Comparison of ENCODE assay signal across 1 cellular context in the genomic region with DNA sequence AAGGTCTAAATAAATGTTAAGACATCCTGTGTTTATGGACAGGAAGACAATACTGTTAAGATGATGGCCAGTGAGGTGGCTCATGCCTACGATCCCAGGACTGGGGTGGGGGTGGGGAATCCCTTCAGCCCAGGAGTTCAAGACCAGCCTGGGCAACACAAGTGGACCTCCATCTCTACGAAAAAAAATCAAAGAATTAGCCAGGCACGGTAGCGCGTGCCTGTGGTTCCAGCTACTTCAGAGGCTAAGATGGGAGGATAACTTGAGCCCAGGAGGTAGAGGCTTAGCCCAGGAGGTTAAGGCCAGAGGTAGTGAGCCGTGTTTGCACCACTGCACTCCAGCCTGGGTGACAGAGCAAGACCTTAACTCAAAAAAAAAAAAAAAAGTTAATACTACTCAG.
TF ChIP-seq lines count a peak whose summit lies in the region.

No MANE protein-coding gene starts in this region.

TF ChIP-seq in GM23338, 12 proteins besides CTCF, POLR2A, EP300 and RAD21 (continued from another document):
- TF ChIP-seq, protein P1, sequence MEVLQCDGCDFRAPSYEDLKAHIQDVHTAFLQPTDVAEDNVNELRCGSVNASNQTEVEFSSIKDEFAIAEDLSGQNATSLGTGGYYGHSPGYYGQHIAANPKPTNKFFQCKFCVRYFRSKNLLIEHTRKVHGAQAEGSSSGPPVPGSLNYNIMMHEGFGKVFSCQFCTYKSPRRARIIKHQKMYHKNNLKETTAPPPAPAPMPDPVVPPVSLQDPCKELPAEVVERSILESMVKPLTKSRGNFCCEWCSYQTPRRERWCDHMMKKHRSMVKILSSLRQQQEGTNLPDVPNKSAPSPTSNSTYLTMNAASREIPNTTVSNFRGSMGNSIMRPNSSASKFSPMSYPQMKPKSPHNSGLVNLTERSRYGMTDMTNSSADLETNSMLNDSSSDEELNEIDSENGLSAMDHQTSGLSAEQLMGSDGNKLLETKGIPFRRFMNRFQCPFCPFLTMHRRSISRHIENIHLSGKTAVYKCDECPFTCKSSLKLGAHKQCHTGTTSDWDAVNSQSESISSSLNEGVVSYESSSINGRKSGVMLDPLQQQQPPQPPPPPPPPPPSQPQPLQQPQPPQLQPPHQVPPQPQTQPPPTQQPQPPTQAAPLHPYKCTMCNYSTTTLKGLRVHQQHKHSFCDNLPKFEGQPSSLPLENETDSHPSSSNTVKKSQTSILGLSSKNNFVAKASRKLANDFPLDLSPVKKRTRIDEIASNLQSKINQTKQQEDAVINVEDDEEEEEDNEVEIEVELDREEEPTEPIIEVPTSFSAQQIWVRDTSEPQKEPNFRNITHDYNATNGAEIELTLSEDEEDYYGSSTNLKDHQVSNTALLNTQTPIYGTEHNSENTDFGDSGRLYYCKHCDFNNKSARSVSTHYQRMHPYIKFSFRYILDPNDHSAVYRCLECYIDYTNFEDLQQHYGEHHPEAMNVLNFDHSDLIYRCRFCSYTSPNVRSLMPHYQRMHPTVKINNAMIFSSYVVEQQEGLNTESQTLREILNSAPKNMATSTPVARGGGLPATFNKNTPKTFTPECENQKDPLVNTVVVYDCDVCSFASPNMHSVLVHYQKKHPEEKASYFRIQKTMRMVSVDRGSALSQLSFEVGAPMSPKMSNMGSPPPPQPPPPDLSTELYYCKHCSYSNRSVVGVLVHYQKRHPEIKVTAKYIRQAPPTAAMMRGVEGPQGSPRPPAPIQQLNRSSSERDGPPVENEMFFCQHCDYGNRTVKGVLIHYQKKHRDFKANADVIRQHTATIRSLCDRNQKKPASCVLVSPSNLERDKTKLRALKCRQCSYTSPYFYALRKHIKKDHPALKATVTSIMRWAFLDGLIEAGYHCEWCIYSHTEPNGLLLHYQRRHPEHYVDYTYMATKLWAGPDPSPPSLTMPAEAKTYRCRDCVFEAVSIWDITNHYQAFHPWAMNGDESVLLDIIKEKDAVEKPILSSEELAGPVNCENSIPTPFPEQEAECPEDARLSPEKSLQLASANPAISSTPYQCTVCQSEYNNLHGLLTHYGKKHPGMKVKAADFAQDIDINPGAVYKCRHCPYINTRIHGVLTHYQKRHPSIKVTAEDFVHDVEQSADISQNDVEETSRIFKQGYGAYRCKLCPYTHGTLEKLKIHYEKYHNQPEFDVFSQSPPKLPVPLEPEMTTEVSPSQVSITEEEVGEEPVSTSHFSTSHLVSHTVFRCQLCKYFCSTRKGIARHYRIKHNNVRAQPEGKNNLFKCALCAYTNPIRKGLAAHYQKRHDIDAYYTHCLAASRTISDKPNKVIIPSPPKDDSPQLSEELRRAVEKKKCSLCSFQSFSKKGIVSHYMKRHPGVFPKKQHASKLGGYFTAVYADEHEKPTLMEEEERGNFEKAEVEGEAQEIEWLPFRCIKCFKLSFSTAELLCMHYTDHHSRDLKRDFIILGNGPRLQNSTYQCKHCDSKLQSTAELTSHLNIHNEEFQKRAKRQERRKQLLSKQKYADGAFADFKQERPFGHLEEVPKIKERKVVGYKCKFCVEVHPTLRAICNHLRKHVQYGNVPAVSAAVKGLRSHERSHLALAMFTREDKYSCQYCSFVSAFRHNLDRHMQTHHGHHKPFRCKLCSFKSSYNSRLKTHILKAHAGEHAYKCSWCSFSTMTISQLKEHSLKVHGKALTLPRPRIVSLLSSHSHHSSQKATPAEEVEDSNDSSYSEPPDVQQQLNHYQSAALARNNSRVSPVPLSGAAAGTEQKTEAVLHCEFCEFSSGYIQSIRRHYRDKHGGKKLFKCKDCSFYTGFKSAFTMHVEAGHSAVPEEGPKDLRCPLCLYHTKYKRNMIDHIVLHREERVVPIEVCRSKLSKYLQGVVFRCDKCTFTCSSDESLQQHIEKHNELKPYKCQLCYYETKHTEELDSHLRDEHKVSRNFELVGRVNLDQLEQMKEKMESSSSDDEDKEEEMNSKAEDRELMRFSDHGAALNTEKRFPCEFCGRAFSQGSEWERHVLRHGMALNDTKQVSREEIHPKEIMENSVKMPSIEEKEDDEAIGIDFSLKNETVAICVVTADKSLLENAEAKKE (CRISPR knock-in tag; IDR thresholded peaks at IDR 0.05): no peak
- TF ChIP-seq, protein P2, sequence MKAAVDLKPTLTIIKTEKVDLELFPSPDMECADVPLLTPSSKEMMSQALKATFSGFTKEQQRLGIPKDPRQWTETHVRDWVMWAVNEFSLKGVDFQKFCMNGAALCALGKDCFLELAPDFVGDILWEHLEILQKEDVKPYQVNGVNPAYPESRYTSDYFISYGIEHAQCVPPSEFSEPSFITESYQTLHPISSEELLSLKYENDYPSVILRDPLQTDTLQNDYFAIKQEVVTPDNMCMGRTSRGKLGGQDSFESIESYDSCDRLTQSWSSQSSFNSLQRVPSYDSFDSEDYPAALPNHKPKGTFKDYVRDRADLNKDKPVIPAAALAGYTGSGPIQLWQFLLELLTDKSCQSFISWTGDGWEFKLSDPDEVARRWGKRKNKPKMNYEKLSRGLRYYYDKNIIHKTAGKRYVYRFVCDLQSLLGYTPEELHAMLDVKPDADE (IDR thresholded peaks at IDR 0.05): no peak
- TF ChIP-seq STAT1 (IDR thresholded peaks at IDR 0.05; ENCODE audit: unreplicated experiment): no peak
- TF ChIP-seq ZNF331 (CRISPR knock-in tag; IDR thresholded peaks at IDR 0.05; ENCODE audit: low read depth): no peak
- no peak for TF ChIP-seq JUNB (IDR thresholded peaks at IDR 0.05; ENCODE audit: unreplicated experiment)
- TF ChIP-seq NANOG (IDR thresholded peaks at IDR 0.05; ENCODE audit: borderline replicate concordance): no peak
- TF ChIP-seq CREB1 (CRISPR knock-in tag; IDR thresholded peaks at IDR 0.05; ENCODE audit: low read depth): no peak
- TF ChIP-seq POLR2AphosphoS5 (IDR thresholded peaks at IDR 0.05; ENCODE audit: low read depth): no peak
- TF ChIP-seq EZH2phosphoT487 (IDR thresholded peaks at IDR 0.05; ENCODE audit: unreplicated experiment): no peak
- TF ChIP-seq, protein P3, sequence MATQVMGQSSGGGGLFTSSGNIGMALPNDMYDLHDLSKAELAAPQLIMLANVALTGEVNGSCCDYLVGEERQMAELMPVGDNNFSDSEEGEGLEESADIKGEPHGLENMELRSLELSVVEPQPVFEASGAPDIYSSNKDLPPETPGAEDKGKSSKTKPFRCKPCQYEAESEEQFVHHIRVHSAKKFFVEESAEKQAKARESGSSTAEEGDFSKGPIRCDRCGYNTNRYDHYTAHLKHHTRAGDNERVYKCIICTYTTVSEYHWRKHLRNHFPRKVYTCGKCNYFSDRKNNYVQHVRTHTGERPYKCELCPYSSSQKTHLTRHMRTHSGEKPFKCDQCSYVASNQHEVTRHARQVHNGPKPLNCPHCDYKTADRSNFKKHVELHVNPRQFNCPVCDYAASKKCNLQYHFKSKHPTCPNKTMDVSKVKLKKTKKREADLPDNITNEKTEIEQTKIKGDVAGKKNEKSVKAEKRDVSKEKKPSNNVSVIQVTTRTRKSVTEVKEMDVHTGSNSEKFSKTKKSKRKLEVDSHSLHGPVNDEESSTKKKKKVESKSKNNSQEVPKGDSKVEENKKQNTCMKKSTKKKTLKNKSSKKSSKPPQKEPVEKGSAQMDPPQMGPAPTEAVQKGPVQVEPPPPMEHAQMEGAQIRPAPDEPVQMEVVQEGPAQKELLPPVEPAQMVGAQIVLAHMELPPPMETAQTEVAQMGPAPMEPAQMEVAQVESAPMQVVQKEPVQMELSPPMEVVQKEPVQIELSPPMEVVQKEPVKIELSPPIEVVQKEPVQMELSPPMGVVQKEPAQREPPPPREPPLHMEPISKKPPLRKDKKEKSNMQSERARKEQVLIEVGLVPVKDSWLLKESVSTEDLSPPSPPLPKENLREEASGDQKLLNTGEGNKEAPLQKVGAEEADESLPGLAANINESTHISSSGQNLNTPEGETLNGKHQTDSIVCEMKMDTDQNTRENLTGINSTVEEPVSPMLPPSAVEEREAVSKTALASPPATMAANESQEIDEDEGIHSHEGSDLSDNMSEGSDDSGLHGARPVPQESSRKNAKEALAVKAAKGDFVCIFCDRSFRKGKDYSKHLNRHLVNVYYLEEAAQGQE (IDR thresholded peaks at IDR 0.05; ENCODE audit: unreplicated experiment): no peak
